ENCODE assay signal across 1 cellular context in genomic region chr13:89688908-89689307, GRCh38.
TF ChIP-seq lines count a peak whose summit lies in the region.

No MANE protein-coding gene starts in this region.

TF ChIP-seq in GM23338, 12 proteins besides CTCF, POLR2A, EP300 and RAD21:
- TF ChIP-seq ZNF462 (CRISPR knock-in tag; IDR thresholded peaks at IDR 0.05) (no peak), ZNF331 (CRISPR knock-in tag; IDR thresholded peaks at IDR 0.05; ENCODE audit: low read depth) (no peak), EZH2phosphoT487 (IDR thresholded peaks at IDR 0.05; ENCODE audit: unreplicated experiment) (no peak), POLR2AphosphoS5 (IDR thresholded peaks at IDR 0.05; ENCODE audit: low read depth) (no peak), ZNF114 (CRISPR knock-in tag; IDR thresholded peaks at IDR 0.05) (no peak)
TF ChIP-seq in GM23338: peak in this region for 0.
